ENCODE assay signal across 10 cellular contexts in genomic region chr9:112091805-112092204, GRCh38.
DNase-seq lines count a peak whose midpoint lies in the region; ATAC-seq and TF ChIP-seq lines count a peak whose summit lies in the region.
"Had no signal": no experiment of that assay in that cellular context is flagged by ENCODE, and none has a peak within 500 bp of the region (broad histone marks: within the 10 kb centered on the region; RNA-seq: fewer than 3 reads in every experiment).

No MANE protein-coding gene starts in this region.

- DNase-seq in G401 (ENCODE audit: low spot score) (peak; percentile 32), NAMALWA (ENCODE audit: low spot score) (peak; percentile 10), astrocyte of the cerebellum (ENCODE audit: low read depth) (no peak), right lobe of liver (peak in 1 of 3 donors; percentile 65)
- no peak for DNase-seq in stimulated activated CD4-positive, alpha-beta T cell treated with anti-CD3 and anti-CD28 coated beads, Interleukin-2, amount 100 ng/mL, for 48 hours
- no peak for DNase-seq in effector memory CD4-positive, alpha-beta T cell
- DNase-seq in activated CD4-positive, CD25-positive, alpha-beta regulatory T cell (lab: John Stamatoyannopoulos, UW), result no peak

- 20% methylated on average over 1 of the region's 1 CpG for WGBS in right lobe of liver (ENCODE audit: insufficient coverage, low coverage, low lambda C conversion rate, missing lambda C conversion rate)

- intact Hi-C loops in right lobe of liver (cut with DNase I), result no loop called here

- no peak for TF ChIP-seq POLR2A in right lobe of liver (IDR thresholded peaks at IDR 0.05)

- H3K36me3 ChIP-seq in right lobe of liver, result no peaks in the 10 kb centered on the region
- no peaks in the 10 kb centered on the region for H3K36me3 ChIP-seq in effector memory CD4-positive, alpha-beta T cell (ENCODE audit: control insufficient read depth, insufficient read depth, low read length)
- H3K36me3 ChIP-seq: vagina had no signal

- H3K4me1 ChIP-seq in right lobe of liver, result no peaks in the 10 kb centered on the region
- no peaks in the 10 kb centered on the region for H3K4me1 ChIP-seq in effector memory CD4-positive, alpha-beta T cell (ENCODE audit: control insufficient read depth, insufficient read depth, low read length, poor library complexity, severe bottlenecking)
- H3K4me1 ChIP-seq: vagina had no signal

- in situ Hi-C loops in G401 (cut with HindIII; ENCODE audit: low sequenced_read_pairs) (no loop called here), astrocyte of the cerebellum (cut with HindIII; ENCODE audit: low sequenced_read_pairs) (loop anchor here (10.0 kb wide), 1 partner anchor 623 kb away; the partner anchor contains the start of gene INIP)

- H3K9me3 ChIP-seq in right lobe of liver, result no peaks in the 10 kb centered on the region
- no peaks in the 10 kb centered on the region for H3K9me3 ChIP-seq in effector memory CD4-positive, alpha-beta T cell (ENCODE audit: control insufficient read depth, low read length)
- H3K9me3 ChIP-seq: vagina had no signal

- no peak overlapping the region for H3K27ac ChIP-seq in right lobe of liver
- H3K27ac ChIP-seq in effector memory CD4-positive, alpha-beta T cell (ENCODE audit: insufficient read depth, low read length, poor library complexity, severe bottlenecking), result no peak overlapping the region
- H3K27ac ChIP-seq: SK-N-MC, vagina had no signal

- ATAC-seq in right lobe of liver (peak; percentile 68 to 95 (median 89)), HG03159 (IDR thresholded peaks at IDR 0.05; ENCODE audit: unreplicated experiment) (no peak)

- H3K4me3 ChIP-seq in astrocyte of the cerebellum (ENCODE audit: low read depth, low read length), result no peak overlapping the region
- H3K4me3 ChIP-seq in right lobe of liver, result no peak overlapping the region
- no peak overlapping the region for H3K4me3 ChIP-seq in effector memory CD4-positive, alpha-beta T cell (ENCODE audit: insufficient read depth, low read depth, low read length, poor library complexity, severe bottlenecking)
- H3K4me3 ChIP-seq: SK-N-MC, vagina had no signal

- H3K27me3 ChIP-seq in right lobe of liver, result no peaks in the 10 kb centered on the region
- no peaks in the 10 kb centered on the region for H3K27me3 ChIP-seq in effector memory CD4-positive, alpha-beta T cell (replicated peaks; ENCODE audit: control insufficient read depth, insufficient read depth, low read length, poor library complexity, severe bottlenecking)
- H3K27me3 ChIP-seq: vagina had no signal

- TF ChIP-seq CTCF in astrocyte of the cerebellum (IDR thresholded peaks at IDR 0.05; ENCODE audit: low read depth, low read length, missing control alignments) (peak; percentile 52), right lobe of liver (IDR thresholded peaks at IDR 0.05) (peak in 3 of 4 donors; percentile 10 to 36 (median 29))

Comparison
In these comparisons a context has a peak if more than half of its experiments do, and no peak if none do; other contexts are left out.
1. DNase-seq: peak in G401 (single experiment) and NAMALWA (single experiment); none in astrocyte of the cerebellum (single experiment), stimulated activated CD4-positive, alpha-beta T cell treated with anti-CD3 and anti-CD28 coated beads, Interleukin-2, amount 100 ng/mL, for 48 hours (0 of 2), effector memory CD4-positive, alpha-beta T cell (0 of 3) and activated CD4-positive, CD25-positive, alpha-beta regulatory T cell (0 of 4).